8 cellular contexts compared by ENCODE assay signal in genomic region chr1:222813866-222814535, GRCh38. TPM values are rescaled to one million over a fixed set of nuclear protein-coding genes. Genes with fewer than 3 reads are reported as not detected.
A peak's percentile ranks its signal among the peaks of the same experiment; 100 is the strongest.
DNase-seq lines count a peak whose midpoint lies in the region; ATAC-seq and TF ChIP-seq lines count a peak whose summit lies in the region.

No MANE protein-coding gene starts in this region.

- no peaks in the 10 kb centered on the region for H3F3A ChIP-seq in Loucy (ENCODE audit: low read depth)

- peaks cover 3% of the 10 kb centered on the region for H3K36me3 Mint-ChIP-seq in CD4-positive, alpha-beta T cell (ENCODE audit: low read depth)
- H3K36me3 Mint-ChIP-seq in nephron (ENCODE audit: low read depth) = no peaks in the 10 kb centered on the region

- H3K27me3 ChIP-seq in CD4-positive, alpha-beta T cell (ENCODE audit: control insufficient read depth, insufficient read depth, low read length) = no peaks in the 10 kb centered on the region
- H3K27me3 ChIP-seq in Loucy (ENCODE audit: insufficient read depth, low read length, poor library complexity, severe bottlenecking) = peaks cover 37% of the 10 kb centered on the region

- no peak for TF ChIP-seq CTCF in CD4-positive, alpha-beta T cell (IDR thresholded peaks at IDR 0.05)
- TF ChIP-seq CTCF in Loucy (conservative IDR thresholded peaks at IDR 0.05; ENCODE audit: low read length) (0 out of 2 replicates have a peak, but pooled peaks have one; percentile 11), nephron (IDR thresholded peaks at IDR 0.05; ENCODE audit: unreplicated experiment in 3 of 3) (no peak)

- intact Hi-C loops in CD4-positive, alpha-beta T cell (cut with DNase I, micrococcal nuclease) = no loop called here

- H3K9me3 Mint-ChIP-seq in CD4-positive, alpha-beta T cell = no peaks in the 10 kb centered on the region
- H3K9me3 Mint-ChIP-seq in nephron = no peaks in the 10 kb centered on the region

- peak overlapping the region; percentile 90 for H3K4me3 Mint-ChIP-seq in CD4-positive, alpha-beta T cell
- H3K4me3 Mint-ChIP-seq in nephron = peak overlapping the region; percentile 90 to 97 (median 95)

- H3K9me2 ChIP-seq in Loucy (replicated peaks; ENCODE audit: low read depth, low read length) = no peaks in the 10 kb centered on the region

- no peaks in the 10 kb centered on the region for H4K20me1 ChIP-seq in Loucy (ENCODE audit: insufficient read depth, low read length, poor library complexity, severe bottlenecking)

- peak overlapping the region; percentile 42 for H3K27ac ChIP-seq in CD4-positive, alpha-beta T cell (ENCODE audit: low read depth, low read length)
- peak overlapping the region; percentile 48 for H3K27ac ChIP-seq in cingulate gyrus (ENCODE audit: low read depth, low read length)

- H3K4me1 ChIP-seq in Loucy (ENCODE audit: insufficient read depth, low read length, poor library complexity, severe bottlenecking) = peaks cover 24% of the 10 kb centered on the region

- peak; percentile 5 for ATAC-seq in CD4-positive, alpha-beta T cell (ENCODE audit: poor library complexity)
- no peak for ATAC-seq in HG03354 (IDR thresholded peaks at IDR 0.05; ENCODE audit: poor library complexity, severe bottlenecking, unreplicated experiment)
- ATAC-seq in HG02623 (IDR thresholded peaks at IDR 0.05; ENCODE audit: unreplicated experiment) = no peak
- ATAC-seq in activated CD4-positive, CD25-positive, alpha-beta regulatory T cell treated with anti-CD3 and anti-CD28 coated beads, Interleukin-2, amount 50 U/mL, for 24 hours = no peak

- no peaks in the 10 kb centered on the region for H3K27me3 Mint-ChIP-seq in CD4-positive, alpha-beta T cell
- H3K27me3 Mint-ChIP-seq in nephron (ENCODE audit: low read depth) = peaks cover 4% of the 10 kb centered on the region

- peak overlapping the region; percentile 91 for H3K4me3 ChIP-seq in Loucy (ENCODE audit: low read length, poor library complexity, severe bottlenecking)

- peak overlapping the region; percentile 95 for H2AFZ ChIP-seq in Loucy (ENCODE audit: low read length)

- no peaks in the 10 kb centered on the region for H3K36me3 ChIP-seq in Loucy (ENCODE audit: insufficient read depth, low read length)

- DNase-seq in CD4-positive, alpha-beta T cell = peak in 1 of 10 experiments; percentile 4
- no peak for DNase-seq in SKM-1 treated with dmso at 0.1 percent for 144 hours (lab: John Stamatoyannopoulos, UW; ENCODE audit: unreplicated experiment)

- peak overlapping the region; percentile 39 for H3K27ac Mint-ChIP-seq in CD4-positive, alpha-beta T cell
- peak overlapping the region; percentile 77 to 96 (median 95) for H3K27ac Mint-ChIP-seq in nephron

- peaks cover 32% of the 10 kb centered on the region for H3K4me1 Mint-ChIP-seq in CD4-positive, alpha-beta T cell (ENCODE audit: low read depth)
- peaks cover 30% of the 10 kb centered on the region for H3K4me1 Mint-ChIP-seq in nephron

- POLR2A ChIA-PET in CD4-positive, alpha-beta T cell (lab: Charles Lee) = interaction anchor here (1.1 kb wide), 1 partner anchor 101 kb away, joined by 3 read pairs; no protein-coding TSS in a partner anchor

- H3K4me2 ChIP-seq in Loucy (ENCODE audit: low read depth, low read length, poor library complexity, severe bottlenecking) = peak overlapping the region; percentile 85

- peaks cover 32% of the 10 kb centered on the region for H3K79me2 ChIP-seq in Loucy (ENCODE audit: insufficient read depth, low read length)

- no peaks in the 10 kb centered on the region for H3K9me3 ChIP-seq in CD4-positive, alpha-beta T cell (ENCODE audit: control insufficient read depth, low read length)
- no peaks in the 10 kb centered on the region for H3K9me3 ChIP-seq in Loucy (ENCODE audit: insufficient read depth, low read depth, low read length)

- CTCF ChIA-PET in CD4-positive, alpha-beta T cell (lab: Charles Lee) = no interaction called here

- peak overlapping the region; percentile 80 for H3K9ac ChIP-seq in Loucy (ENCODE audit: low read depth, low read length, poor library complexity, severe bottlenecking)

RNA-seq across cellular contexts. Expression of gene DISP1, which starts 0.8 kb away (rescaled TPM):
- total RNA-seq in CD4-positive, alpha-beta T cell = 1 to 10 TPM; 1.4 to 1.6 TPM
